ENCODE assay signal across 14 cellular contexts in genomic region chr2:85660301-85660700, GRCh38. TPM values are rescaled to one million over a fixed set of nuclear protein-coding genes. Genes with fewer than 3 reads are reported as not detected.
"Had no signal": no experiment of that assay in that cellular context is flagged by ENCODE, and none has a peak within 500 bp of the region (broad histone marks: within the 10 kb centered on the region; RNA-seq: fewer than 3 reads in every experiment).

No MANE protein-coding gene starts in this region.

RNA-seq across cellular contexts. Expression of gene SFTPB, which starts 7.7 kb away (rescaled TPM):
- total RNA-seq: activated B cell treated with CpG ODN at 0.5 μM for 24 hours; activated CD4-positive, alpha-beta memory T cell treated with anti-CD3 and anti-CD28 coated beads for 36 hours; activated CD4-positive, alpha-beta memory T cell treated with anti-CD3 and anti-CD28 coated beads, Interleukin-2, amount 10 ng/mL, durations not matched to agents 7 days and 5 days; activated CD4-positive, alpha-beta T cell treated with anti-CD3 and anti-CD28 coated beads for 36 hours; activated CD4-positive, alpha-beta T cell treated with anti-CD3 and anti-CD28 coated beads, Interleukin-2, amount 10 ng/mL, durations not matched to agents 24 days and 14 days; activated CD4-positive, alpha-beta T cell treated with anti-CD3 and anti-CD28 coated beads, Interleukin-2, amount 10 ng/mL, durations not matched to agents 7 days and 5 days; activated CD8-positive, alpha-beta memory T cell treated with anti-CD3 and anti-CD28 coated beads for 36 hours; activated CD8-positive, alpha-beta memory T cell treated with anti-CD3 and anti-CD28 coated beads, Interleukin-2, amount 10 ng/mL, durations not matched to agents 7 days and 5 days; activated CD8-positive, alpha-beta T cell treated with anti-CD3 and anti-CD28 coated beads for 36 hours; activated CD8-positive, alpha-beta T cell treated with anti-CD3 and anti-CD28 coated beads, Interleukin-2, amount 10 ng/mL, durations not matched to agents 7 days and 5 days; T-helper 1 cell treated with Interleukin-12 subunit alpha and Interleukin-12 subunit beta and Interleukin-4 antibody, amounts not matched to agents 30 ng/mL and 1 ng/mL, for 36 hours; T-helper 17 cell; T-helper 2 cell treated with Interferon-gamma antibody and Interleukin-4, amounts not matched to agents 100 ng/mL and 5 ng/mL, for 36 hours had no signal

RNA-seq across cellular contexts. Expression of gene GNLY, which starts 33.9 kb away (rescaled TPM):
- total RNA-seq: WTC11 had no signal
